Comparison of ENCODE assay signal across 15 cellular contexts in genomic region chr12:114747156-114747555, GRCh38.
"Had no signal": no experiment of that assay in that cellular context is flagged by ENCODE, and none has a peak within 500 bp of the region (broad histone marks: within the 10 kb centered on the region; RNA-seq: fewer than 3 reads in every experiment).

No MANE protein-coding gene starts in this region.

- H3K27ac Mint-ChIP-seq: activated naive CD8-positive, alpha-beta T cell; activated T-cell treated with anti-CD3 and anti-CD28 coated beads, Interleukin-2, amount 50 U/mL, for 24 hours; neural progenitor cell; stimulated activated naive CD8-positive, alpha-beta T cell treated with anti-CD3 and anti-CD28 coated beads, Interleukin-15, Interleukin-2, amounts not matched to agents 100 ng/mL and 50 ng/mL, for 24 hours had no signal

- H3K27ac ChIP-seq: brain microvascular endothelial cell, dorsolateral prefrontal cortex, heart left ventricle, neural progenitor cell, pancreas, thoracic aorta had no signal

- H3K9me3 Mint-ChIP-seq: activated T-cell treated with anti-CD3 and anti-CD28 coated beads, Interleukin-2, amount 50 U/mL, for 24 hours; neural progenitor cell; stimulated activated naive CD8-positive, alpha-beta T cell treated with anti-CD3 and anti-CD28 coated beads, Interleukin-15, Interleukin-2, amounts not matched to agents 100 ng/mL and 50 ng/mL, for 24 hours had no signal

- H3K36me3 ChIP-seq: brain microvascular endothelial cell, heart left ventricle, neural progenitor cell, pancreas, thoracic aorta had no signal

- H3K4me3 Mint-ChIP-seq: activated naive CD8-positive, alpha-beta T cell; activated T-cell treated with anti-CD3 and anti-CD28 coated beads, Interleukin-2, amount 50 U/mL, for 24 hours; neural progenitor cell; stimulated activated naive CD8-positive, alpha-beta T cell treated with anti-CD3 and anti-CD28 coated beads, Interleukin-15, Interleukin-2, amounts not matched to agents 100 ng/mL and 50 ng/mL, for 24 hours had no signal

- H3K27me3 Mint-ChIP-seq: activated T-cell treated with anti-CD3 and anti-CD28 coated beads, Interleukin-2, amount 50 U/mL, for 24 hours; stimulated activated naive CD8-positive, alpha-beta T cell treated with anti-CD3 and anti-CD28 coated beads, Interleukin-15, Interleukin-2, amounts not matched to agents 100 ng/mL and 50 ng/mL, for 24 hours had no signal

- H3K27me3 ChIP-seq: brain microvascular endothelial cell, heart left ventricle, neural progenitor cell had no signal

- DNase-seq: activated CD4-positive, alpha-beta T cell treated with anti-CD3 and anti-CD28 coated beads, Interleukin-2, amount 50 U/mL, for 1 hour; activated effector memory CD4-positive, alpha-beta T cell treated with anti-CD3 and anti-CD28 coated beads, Interleukin-2, amount 50 U/mL, for 16 hours; activated T-cell treated with anti-CD3 and anti-CD28 coated beads, Interleukin-2, amount 50 U/mL, for 24 hours; brain microvascular endothelial cell; cerebellar nuclear complex; dorsolateral prefrontal cortex; heart left ventricle; pancreas; stimulated activated CD4-positive, alpha-beta T cell treated with anti-CD3 and anti-CD28 coated beads, Interleukin-4, amount 100 ng/mL, for 24 hours; T-helper 2 cell had no signal

- H3K9me3 ChIP-seq: heart left ventricle, pancreas, thoracic aorta had no signal

- H3K4me3 ChIP-seq: dorsolateral prefrontal cortex, heart left ventricle, neural progenitor cell, pancreas, thoracic aorta had no signal

- H3K36me3 Mint-ChIP-seq: activated naive CD8-positive, alpha-beta T cell; neural progenitor cell had no signal

- H3K4me1 ChIP-seq: pancreas had no signal

- ATAC-seq: heart left ventricle, left lobe of liver, pancreas had no signal
